Comparison of ENCODE assay signal across 1 cellular context in the genomic region with DNA sequence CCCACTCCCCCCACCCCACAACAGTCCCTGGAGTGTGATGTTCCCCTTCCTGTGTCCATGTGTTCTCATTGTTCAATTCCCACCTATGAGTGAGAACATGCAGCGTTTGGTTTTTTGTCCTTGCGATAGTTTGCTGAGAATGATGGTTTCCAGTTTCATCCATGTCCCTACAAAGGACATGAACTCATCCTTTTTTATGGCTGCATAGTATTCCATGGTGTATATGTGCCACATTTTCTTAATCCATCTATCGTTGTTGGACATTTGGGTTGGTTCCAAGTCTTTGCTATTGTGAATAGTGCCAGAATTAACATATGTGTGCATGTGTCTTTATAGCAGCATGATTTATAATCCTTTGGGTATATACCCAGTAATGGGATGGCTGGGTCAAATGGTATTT. TPM values are rescaled to one million over a fixed set of nuclear protein-coding genes. Genes with fewer than 3 reads are reported as not detected.
"Had no signal": no experiment of that assay in that cellular context is flagged by ENCODE, and none has a peak within 500 bp of the region (broad histone marks: within the 10 kb centered on the region; RNA-seq: fewer than 3 reads in every experiment).

No MANE protein-coding gene starts in this region.

RNA-seq across cellular contexts. Expression of a gene that starts 39.8 kb away (rescaled TPM):
- total RNA-seq: MCF 10A had no signal
